2 cellular contexts compared by ENCODE assay signal in genomic region chr7:2795906-2796305, GRCh38.
TF ChIP-seq lines count a peak whose summit lies in the region.

No MANE protein-coding gene starts in this region.

TF ChIP-seq in IMR-90, 13 proteins besides CTCF, POLR2A, EP300 and RAD21:
- no peak for TF ChIP-seq MAFK (IDR thresholded peaks at IDR 0.05; ENCODE audit: low read depth, low read length)
- TF ChIP-seq ELK1 (IDR thresholded peaks at IDR 0.05; ENCODE audit: borderline replicate concordance, low read depth, low read length), result no peak
- no peak for TF ChIP-seq SMC3 (IDR thresholded peaks at IDR 0.05; ENCODE audit: low read depth, low read length)
- TF ChIP-seq, protein P1, sequence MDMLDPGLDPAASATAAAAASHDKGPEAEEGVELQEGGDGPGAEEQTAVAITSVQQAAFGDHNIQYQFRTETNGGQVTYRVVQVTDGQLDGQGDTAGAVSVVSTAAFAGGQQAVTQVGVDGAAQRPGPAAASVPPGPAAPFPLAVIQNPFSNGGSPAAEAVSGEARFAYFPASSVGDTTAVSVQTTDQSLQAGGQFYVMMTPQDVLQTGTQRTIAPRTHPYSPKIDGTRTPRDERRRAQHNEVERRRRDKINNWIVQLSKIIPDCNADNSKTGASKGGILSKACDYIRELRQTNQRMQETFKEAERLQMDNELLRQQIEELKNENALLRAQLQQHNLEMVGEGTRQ (IDR thresholded peaks at IDR 0.05; ENCODE audit: low read depth, low read length), result no peak
- no peak for TF ChIP-seq MXI1 (IDR thresholded peaks at IDR 0.05; ENCODE audit: borderline replicate concordance, low read depth, low read length)
- no peak for TF ChIP-seq MAZ (IDR thresholded peaks at IDR 0.05; ENCODE audit: borderline replicate concordance, low read depth, low read length)
- TF ChIP-seq CHD1 (IDR thresholded peaks at IDR 0.05; ENCODE audit: low read depth, low read length), result no peak
- TF ChIP-seq NFE2L2 (IDR thresholded peaks at IDR 0.05; ENCODE audit: low read depth, low read length), result no peak
- TF ChIP-seq BHLHE40 (IDR thresholded peaks at IDR 0.05; ENCODE audit: low read depth, low read length), result no peak
- TF ChIP-seq FOS (IDR thresholded peaks at IDR 0.05; ENCODE audit: low read depth, low read length), result no peak

TF ChIP-seq in endothelial cell of umbilical vein, 7 proteins besides CTCF, POLR2A, EP300 and RAD21:
- TF ChIP-seq GATA2 (IDR thresholded peaks at IDR 0.05; ENCODE audit: insufficient read depth, insufficient read length, low read depth, low read length), result no peak
- TF ChIP-seq POLR2AphosphoS5 (IDR thresholded peaks at IDR 0.05; ENCODE audit: insufficient read depth, low read depth, low read length), result no peak
- TF ChIP-seq FOS (IDR thresholded peaks at IDR 0.05; ENCODE audit: borderline replicate concordance, insufficient read depth, low read length), result no peak
- TF ChIP-seq MYC (IDR thresholded peaks at IDR 0.05; ENCODE audit: low read depth, low read length), result no peak
- TF ChIP-seq EZH2 (IDR thresholded peaks at IDR 0.05; ENCODE audit: borderline replicate concordance, low read depth, low read length, severe bottlenecking), result no peak
- no peak for TF ChIP-seq MAX (IDR thresholded peaks at IDR 0.05; ENCODE audit: insufficient read depth, insufficient read length)
- TF ChIP-seq JUN (IDR thresholded peaks at IDR 0.05; ENCODE audit: borderline replicate concordance, insufficient read depth, insufficient read length, low read depth), result no peak
